Comparison of ENCODE assay signal across 8 cellular contexts in genomic region chr6:52363222-52363867, GRCh38. TPM values are rescaled to one million over a fixed set of nuclear protein-coding genes. Genes with fewer than 3 reads are reported as not detected.
A peak's percentile ranks its signal among the peaks of the same experiment; 100 is the strongest.
DNase-seq lines count a peak whose midpoint lies in the region; ATAC-seq, FAIRE-seq and TF ChIP-seq lines count a peak whose summit lies in the region.

No MANE protein-coding gene starts in this region.

- H3K4me1 ChIP-seq in heart right ventricle (peaks cover 0 to 36% (median 17%) of the 10 kb centered on the region in 9 donors), mesodermal cell (ENCODE audit: control insufficient read depth, insufficient read depth, low read length, poor library complexity, severe bottlenecking) (peaks cover 11% of the 10 kb centered on the region), vagina (peaks cover 26% of the 10 kb centered on the region)

- TF ChIP-seq CTCF in heart right ventricle (IDR thresholded peaks at IDR 0.05) (no peak), bronchial epithelial cell (IDR thresholded peaks at IDR 0.05; ENCODE audit: insufficient read depth, low read length, severe bottlenecking) (no peak), vagina (IDR thresholded peaks at IDR 0.05) (no peak)

- H3K36me3 ChIP-seq in heart right ventricle (peaks cover 0 to 12% (median 0%) of the 10 kb centered on the region in 9 donors), bronchial epithelial cell (ENCODE audit: control insufficient read depth, insufficient read depth, low read length) (no peaks in the 10 kb centered on the region), mesodermal cell (ENCODE audit: control insufficient read depth, insufficient read depth, low read length) (peaks cover 11% of the 10 kb centered on the region), vagina (no peaks in the 10 kb centered on the region)

- no peak for TF ChIP-seq POLR2A in vagina (IDR thresholded peaks at IDR 0.05)

- WGBS in heart right ventricle, 2 donors, result 55 to 56% methylated on average over 9 of the region's 9 CpGs
- WGBS in mesodermal cell (ENCODE audit: insufficient coverage in 2 of 2), 2 experiments, result 23 to 40% methylated on average over 2 of the region's 9 CpGs

- H3K27ac ChIP-seq in heart right ventricle, result peak overlapping the region in 3 of 10 donors; percentile 73 to 93 (median 83)
- no peak overlapping the region for H3K27ac ChIP-seq in mesodermal cell (ENCODE audit: low read depth, low read length, severe bottlenecking)
- peak overlapping the region; percentile 89 for H3K27ac ChIP-seq in vagina

- DNase-seq in heart right ventricle (no peak), Right ventricle myocardium superior (no peak), bronchial epithelial cell (ENCODE audit: low read depth) (no peak), vagina (ENCODE audit: extremely low spot score in 2 of 2) (no peak), NOMO-1 treated with dmso at 0.1 percent for 144 hours (lab: John Stamatoyannopoulos, UW; ENCODE audit: unreplicated experiment) (no peak)
- no peak for DNase-seq in stimulated activated CD4-positive, alpha-beta T cell treated with anti-CD3 and anti-CD28 coated beads, Interleukin-4, amount 100 ng/mL, for 24 hours

- H3K27me3 ChIP-seq in heart right ventricle (no peaks in the 10 kb centered on the region), bronchial epithelial cell (ENCODE audit: control insufficient read depth, insufficient read depth, low read length) (no peaks in the 10 kb centered on the region), vagina (no peaks in the 10 kb centered on the region)

- intact Hi-C loops in heart right ventricle (cut with DNase I) (loop anchor here in 5 of 10 donors (2.0 to 5.0 kb wide), 4 partner anchors 34 to 81 kb away; partner anchors contain the start of gene MCM3 (in 3 of the 5)), Right ventricle myocardium superior (cut with DNase I) (loop anchor here (5.0 kb wide), 1 partner anchor 76 kb away; no protein-coding TSS in a partner anchor), vagina (cut with DNase I) (no loop called here)

- peak overlapping the region; percentile 73 to 93 (median 89) for H3K4me3 ChIP-seq in heart right ventricle
- H3K4me3 ChIP-seq in bronchial epithelial cell (ENCODE audit: low read depth, low read length), result peak overlapping the region; percentile 51
- peak overlapping the region; percentile 80 for H3K4me3 ChIP-seq in mesodermal cell (ENCODE audit: extremely low read depth, insufficient read depth, low read length, poor library complexity, severe bottlenecking)
- H3K4me3 ChIP-seq in vagina, result peak overlapping the region; percentile 87 to 89

- peak in 1 of 8 donors; percentile 17 for ATAC-seq in heart right ventricle
- no peak for ATAC-seq in Right ventricle myocardium superior (ENCODE audit: poor library complexity)
- no peak for ATAC-seq in activated CD4-positive, CD25-positive, alpha-beta regulatory T cell treated with anti-CD3 and anti-CD28 coated beads, Interleukin-2, amount 50 U/mL, for 24 hours

- no peaks in the 10 kb centered on the region for H3K9me3 ChIP-seq in heart right ventricle
- H3K9me3 ChIP-seq in mesodermal cell (ENCODE audit: control insufficient read depth, low read length), result no peaks in the 10 kb centered on the region
- H3K9me3 ChIP-seq in vagina, result no peaks in the 10 kb centered on the region

- FAIRE-seq in bronchial epithelial cell (lab: Jason Lieb, UNC), result no peak

RNA-seq across cellular contexts. Expression of gene PAQR8, which starts 1.4 kb away (rescaled TPM):
- total RNA-seq in heart right ventricle (1 to 10 TPM; 1.5 to 6.3 (median 3.0) TPM), Right ventricle myocardium superior (2.6 TPM), bronchial epithelial cell (1.3 and 5.6 TPM in 2 replicates), vagina (8.8 TPM)
- 1 to 10 TPM; 1.0 to 2.4 TPM for polyA plus RNA-seq in heart right ventricle
- polyA plus RNA-seq in mesodermal cell (2013, experiment 1 of 2), result 18.8 TPM
- 18.5 TPM for polyA plus RNA-seq in mesodermal cell (2013, experiment 2 of 2)

RNA-seq across cellular contexts. Expression of gene EFHC1, which starts 56.8 kb away (rescaled TPM):
- 1 to 10 TPM; 3.3 to 7.6 (median 5.8) TPM for total RNA-seq in heart right ventricle
- 10 to 100 TPM in 1 of 2 donors, 1 to 10 TPM in 1; 3.9 to 14.3 TPM for polyA plus RNA-seq in heart right ventricle
- 6.4 TPM for total RNA-seq in Right ventricle myocardium superior
- 4.5 and 6.6 TPM in 2 replicates for total RNA-seq in bronchial epithelial cell
- 29.5 TPM for polyA plus RNA-seq in mesodermal cell (2013, experiment 1 of 2)
- polyA plus RNA-seq in mesodermal cell (2013, experiment 2 of 2), result 29.5 TPM
- 27.0 TPM for total RNA-seq in vagina
